14 cellular contexts compared by ENCODE assay signal in the genomic region with DNA sequence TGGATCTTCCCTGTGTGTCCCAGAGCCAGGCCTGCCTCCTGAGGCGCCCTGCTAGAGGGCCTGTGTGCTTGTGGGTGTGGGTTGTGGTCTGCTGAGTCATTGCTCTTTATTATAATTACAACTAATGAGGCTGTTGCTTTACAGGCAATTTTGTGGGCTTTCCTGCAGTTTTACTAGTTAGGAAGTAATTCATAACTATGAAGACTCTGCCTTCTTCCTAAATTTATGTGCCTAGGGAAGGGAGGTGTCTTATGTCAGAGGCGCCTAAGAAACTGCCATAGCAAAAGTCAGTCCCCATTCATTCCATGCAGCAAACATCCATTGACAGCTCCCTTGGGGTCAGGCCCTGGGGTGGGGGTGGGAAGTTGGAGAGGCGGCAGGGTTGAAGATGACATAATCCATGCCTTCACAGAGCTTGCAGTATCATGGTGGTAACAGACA.
DNase-seq lines count a peak whose midpoint lies in the region; ATAC-seq and TF ChIP-seq lines count a peak whose summit lies in the region.
"Had no signal": no experiment of that assay in that cellular context is flagged by ENCODE, and none has a peak within 500 bp of the region (broad histone marks: within the 10 kb centered on the region; RNA-seq: fewer than 3 reads in every experiment).

No MANE protein-coding gene starts in this region.

- ATAC-seq in GM21529 (IDR thresholded peaks at IDR 0.05; ENCODE audit: unreplicated experiment) (peak; percentile 59), GM21515 (IDR thresholded peaks at IDR 0.05; ENCODE audit: unreplicated experiment) (no peak)

- no peak overlapping the region for H3K4me3 Mint-ChIP-seq in activated naive CD4-positive, alpha-beta T cell treated with anti-CD3 and anti-CD28 coated beads, Interleukin-2, amount 10 ng/mL, durations not matched to agents 7 days and 5 days
- H3K4me3 Mint-ChIP-seq: activated T-cell treated with anti-CD3 and anti-CD28 coated beads, Interleukin-2, amount 50 U/mL, for 24 hours had no signal

- no peak overlapping the region for H3K27ac Mint-ChIP-seq in activated naive CD4-positive, alpha-beta T cell treated with anti-CD3 and anti-CD28 coated beads, Interleukin-2, amount 10 ng/mL, durations not matched to agents 7 days and 5 days
- H3K27ac Mint-ChIP-seq: activated T-cell treated with anti-CD3 and anti-CD28 coated beads, Interleukin-2, amount 50 U/mL, for 24 hours had no signal

- in situ Hi-C loops in KBM-7 (cut with MboI; ENCODE audit: low pct_unique_long_range_greater_than_20kb, low sequenced_read_pairs) = no loop called here
- in situ Hi-C loops in astrocyte of the spinal cord (cut with HindIII; ENCODE audit: low sequenced_read_pairs) = no loop called here

- CTCF ChIA-PET in activated naive CD4-positive, alpha-beta T cell treated with anti-CD3 and anti-CD28 coated beads, Interleukin-2, amount 10 ng/mL, durations not matched to agents 7 days and 5 days (lab: Charles Lee) = no interaction called here

- H3K4me1 Mint-ChIP-seq in activated naive CD4-positive, alpha-beta T cell treated with anti-CD3 and anti-CD28 coated beads, Interleukin-2, amount 10 ng/mL, durations not matched to agents 7 days and 5 days = no peaks in the 10 kb centered on the region

- DNase-seq in AG20443 (ENCODE audit: low spot score) = peak; percentile 10
- DNase-seq in KBM-7 = peak; percentile 37
- DNase-seq in astrocyte of the spinal cord (ENCODE audit: low read depth, low spot score) = peak; percentile 28
- no peak for DNase-seq in activated naive CD4-positive, alpha-beta T cell treated with anti-CD3 and anti-CD28 coated beads, Interleukin-2, amount 10 ng/mL, durations not matched to agents 7 days and 5 days
- no peak for DNase-seq in OCI-M2 (lab: John Stamatoyannopoulos, UW; ENCODE audit: unreplicated experiment)
- DNase-seq in NCI-H524 treated with DMSO at 0.1 percent for 48 hours (lab: John Stamatoyannopoulos, UW) = no peak
- DNase-seq: activated T-cell treated with anti-CD3 and anti-CD28 coated beads, Interleukin-2, amount 50 U/mL, for 24 hours; cortex of kidney; NCI-H1092 treated with DMSO at 0.1 percent for 48 hours; NCI-H524; stimulated activated CD4-positive, alpha-beta T cell treated with anti-CD3 and anti-CD28 coated beads, Interleukin-4, amount 100 ng/mL, for 4 hours; stimulated activated naive CD4-positive, alpha-beta T cell treated with Interleukin-2 at 50 U/mL for 16 hours had no signal

- H3K36me3 Mint-ChIP-seq in activated naive CD4-positive, alpha-beta T cell treated with anti-CD3 and anti-CD28 coated beads, Interleukin-2, amount 10 ng/mL, durations not matched to agents 7 days and 5 days = no peaks in the 10 kb centered on the region

- no peaks in the 10 kb centered on the region for H3K27me3 Mint-ChIP-seq in activated naive CD4-positive, alpha-beta T cell treated with anti-CD3 and anti-CD28 coated beads, Interleukin-2, amount 10 ng/mL, durations not matched to agents 7 days and 5 days

- H3K9me3 Mint-ChIP-seq in activated naive CD4-positive, alpha-beta T cell treated with anti-CD3 and anti-CD28 coated beads, Interleukin-2, amount 10 ng/mL, durations not matched to agents 7 days and 5 days = no peaks in the 10 kb centered on the region
- H3K9me3 Mint-ChIP-seq: activated T-cell treated with anti-CD3 and anti-CD28 coated beads, Interleukin-2, amount 50 U/mL, for 24 hours had no signal

- TF ChIP-seq CTCF in astrocyte of the spinal cord (IDR thresholded peaks at IDR 0.05; ENCODE audit: low read depth, low read length) = no peak

- H3K4me3 ChIP-seq in astrocyte of the spinal cord (ENCODE audit: low read depth, low read length) = no peak overlapping the region

Comparison
In these comparisons a context has a peak if more than half of its experiments do, and no peak if none do; other contexts are left out.
1. DNase-seq: peak in AG20443 (single experiment), KBM-7 (single experiment) and astrocyte of the spinal cord (single experiment); none in activated naive CD4-positive, alpha-beta T cell treated with anti-CD3 and anti-CD28 coated beads, Interleukin-2, amount 10 ng/mL, durations not matched to agents 7 days and 5 days (single experiment), OCI-M2 (single experiment) and NCI-H524 treated with DMSO at 0.1 percent for 48 hours (single experiment).